ENCODE assay signal across 34 cellular contexts in the genomic region with DNA sequence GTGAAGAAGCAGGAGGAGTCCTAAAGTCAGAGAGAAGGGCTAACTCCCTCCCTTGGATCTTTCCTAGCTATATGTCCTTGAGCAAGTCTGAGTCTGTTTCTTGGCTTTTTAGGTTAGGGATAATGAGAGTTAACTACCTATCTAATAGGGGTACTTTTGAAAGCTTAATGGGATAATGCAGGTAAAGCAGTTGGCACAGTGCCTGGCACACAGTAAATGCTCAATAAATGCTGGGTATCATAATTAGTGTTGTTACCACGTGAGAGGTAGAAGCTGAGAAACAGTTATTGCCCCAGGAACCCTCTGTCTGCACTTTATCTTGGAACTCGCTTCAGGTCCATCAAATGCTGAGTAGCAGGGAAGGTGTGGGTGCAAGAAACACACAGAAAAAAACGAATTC. TPM values are rescaled to one million over a fixed set of nuclear protein-coding genes. Genes with fewer than 3 reads are reported as not detected.
"Had no signal": no experiment of that assay in that cellular context is flagged by ENCODE, and none has a peak within 500 bp of the region (broad histone marks: within the 10 kb centered on the region; RNA-seq: fewer than 3 reads in every experiment).

No MANE protein-coding gene starts in this region.

- ATAC-seq: activated CD8-positive, alpha-beta T cell treated with anti-CD3 and anti-CD28 coated beads for 36 hours; activated naive CD4-positive, alpha-beta T cell treated with anti-CD3 and anti-CD28 coated beads, Interleukin-2, amount 50 U/mL, for 72 hours; activated T-cell treated with anti-CD3 and anti-CD28 coated beads, Interleukin-2, amount 50 U/mL, for 4 hours; activated T-cell treated with anti-CD3 and anti-CD28 coated beads, Interleukin-2, amount 50 U/mL, for 72 hours; activated T-helper 17 cell treated with anti-CD3 and anti-CD28 coated beads, Interleukin-2, amount 50 U/mL, for 72 hours; body of pancreas had no signal

- H3K4me3 ChIP-seq: adrenal gland, body of pancreas, breast epithelium had no signal

- H3K27me3 ChIP-seq: body of pancreas, breast epithelium had no signal

- H3K9me3 ChIP-seq: adrenal gland, body of pancreas, breast epithelium had no signal

- FAIRE-seq: astrocyte, TTC549 had no signal

- H3K27ac ChIP-seq: adrenal gland, body of pancreas, brain microvascular endothelial cell, breast epithelium, VCaP had no signal

- H3K4me1 ChIP-seq: adrenal gland had no signal

- DNase-seq: activated B cell treated with CpG ODN at 0.5 μM for 24 hours; activated CD4-positive, alpha-beta memory T cell treated with anti-CD3 and anti-CD28 coated beads for 36 hours; activated CD4-positive, alpha-beta T cell treated with anti-CD3 and anti-CD28 coated beads for 4 hours; activated CD4-positive, alpha-beta T cell treated with anti-CD3 and anti-CD28 coated beads, Interleukin-2, amount 10 ng/mL, durations not matched to agents 24 days and 14 days; activated CD4-positive, alpha-beta T cell treated with anti-CD3 and anti-CD28 coated beads, Interleukin-2, amount 50 U/mL, for 1 hour; activated CD4-positive, alpha-beta T cell treated with anti-CD3 and anti-CD28 coated beads, Interleukin-2, amount 50 U/mL, for 4 hours; activated CD4-positive, CD25-positive, alpha-beta regulatory T cell treated with anti-CD3 and anti-CD28 coated beads, Interleukin-2, amount 50 U/mL, for 72 hours; activated CD8-positive, alpha-beta memory T cell treated with anti-CD3 and anti-CD28 coated beads, Interleukin-2, amount 50 U/mL, for 4 hours; activated CD8-positive, alpha-beta T cell treated with anti-CD3 and anti-CD28 coated beads for 36 hours; activated effector memory CD4-positive, alpha-beta T cell treated with anti-CD3 and anti-CD28 coated beads, Interleukin-2, amount 50 U/mL, for 16 hours; activated gamma-delta T cell treated with Interleukin-2 at 50 U/mL for 16 hours; activated naive CD4-positive, alpha-beta T cell; activated naive CD4-positive, alpha-beta T cell treated with anti-CD3 and anti-CD28 coated beads for 36 hours; activated naive CD4-positive, alpha-beta T cell treated with anti-CD3 and anti-CD28 coated beads, Interleukin-2, amount 50 U/mL, for 16 hours; activated naive CD8-positive, alpha-beta T cell treated with anti-CD3 and anti-CD28 coated beads for 36 hours; activated T-cell treated with anti-CD3 and anti-CD28 coated beads for 4 hours; activated T-cell treated with anti-CD3 and anti-CD28 coated beads, Interleukin-2, amount 50 U/mL, for 1 hour; activated T-cell treated with anti-CD3 and anti-CD28 coated beads, Interleukin-2, amount 50 U/mL, for 4 hours; activated T-cell treated with anti-CD3 and anti-CD28 coated beads, Interleukin-2, amount 50 U/mL, for 72 hours; adrenal gland; amniotic stem cell; aorta; body of pancreas; brain microvascular endothelial cell; central memory CD4-positive, alpha-beta T cell; T-helper 2 cell; T-helper 9 cell had no signal

- H3K36me3 ChIP-seq: adrenal gland, brain microvascular endothelial cell, breast epithelium had no signal

RNA-seq across cellular contexts. Expression of a gene that starts 5.5 kb away (rescaled TPM):
- total RNA-seq: activated B cell treated with CpG ODN at 0.5 μM for 24 hours; activated CD4-positive, alpha-beta memory T cell treated with anti-CD3 and anti-CD28 coated beads for 36 hours; activated CD8-positive, alpha-beta T cell treated with anti-CD3 and anti-CD28 coated beads for 36 hours; activated naive CD4-positive, alpha-beta T cell treated with anti-CD3 and anti-CD28 coated beads for 36 hours; activated naive CD4-positive, alpha-beta T cell treated with anti-CD3 and anti-CD28 coated beads, Interleukin-2, amount 50 U/mL, for 72 hours; activated naive CD8-positive, alpha-beta T cell treated with anti-CD3 and anti-CD28 coated beads for 36 hours; activated T-cell treated with anti-CD3 and anti-CD28 coated beads, Interleukin-2, amount 50 U/mL, for 4 hours; activated T-cell treated with anti-CD3 and anti-CD28 coated beads, Interleukin-2, amount 50 U/mL, for 72 hours; activated T-helper 1 cell treated with anti-CD3 and anti-CD28 coated beads, Interleukin-12 subunit alpha, Interleukin-12 subunit beta, Interleukin-2, Interleukin-4 antibody, amounts not matched to agents 30 ng/mL and 10 ng/mL and 1 ng/mL, durations not matched to agents 14 hours and 24 hours and 36 hours; activated T-helper 17 cell treated with anti-CD3 and anti-CD28 coated beads, Interleukin-2, amount 50 U/mL, for 72 hours had no signal
- polyA plus RNA-seq: aorta had no signal
